1 cellular context compared by ENCODE assay signal in the genomic region with DNA sequence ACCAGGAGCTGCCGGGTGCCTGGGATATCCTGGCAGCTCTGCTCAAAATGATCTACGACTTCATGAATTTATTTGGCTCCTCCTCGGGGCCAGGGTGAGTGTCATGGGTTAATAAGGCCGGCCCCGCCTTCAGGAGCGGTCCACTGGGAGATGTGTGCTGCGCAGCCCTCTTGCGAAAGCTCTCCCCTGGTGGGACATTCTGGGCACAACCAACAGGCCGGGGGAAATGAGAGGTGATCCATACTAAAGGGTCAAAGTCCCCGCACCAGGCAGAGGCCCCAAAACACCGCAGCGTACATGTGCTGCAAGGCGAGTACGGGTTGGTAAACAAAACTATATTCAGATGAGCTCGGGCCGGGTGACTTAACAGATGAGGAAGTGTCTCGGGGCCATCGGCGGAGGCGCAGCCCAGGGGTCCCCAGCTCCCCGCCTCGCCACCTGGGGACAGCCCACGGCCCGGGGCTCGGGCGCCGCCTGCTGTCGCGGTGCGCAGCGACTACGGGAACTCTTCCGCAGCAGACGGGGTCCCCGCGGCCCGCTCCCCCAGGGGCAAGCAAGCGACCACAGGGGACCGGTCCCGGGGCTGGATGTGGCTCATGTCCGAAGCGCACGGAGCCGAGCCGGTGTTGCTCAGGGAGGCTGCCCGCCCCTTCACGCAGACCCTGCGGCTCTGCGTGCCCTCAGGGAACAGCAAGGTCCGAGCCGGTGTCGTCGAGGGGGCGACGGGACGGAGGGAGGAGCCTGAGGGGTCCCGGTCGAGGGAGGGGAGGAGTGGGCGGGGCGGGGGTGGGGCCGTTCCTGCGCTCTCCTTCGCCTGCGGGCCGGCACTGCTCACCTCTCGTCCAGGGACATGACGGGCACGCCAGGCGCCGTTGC.
TF ChIP-seq lines count a peak whose summit lies in the region.

A gene with protein sequence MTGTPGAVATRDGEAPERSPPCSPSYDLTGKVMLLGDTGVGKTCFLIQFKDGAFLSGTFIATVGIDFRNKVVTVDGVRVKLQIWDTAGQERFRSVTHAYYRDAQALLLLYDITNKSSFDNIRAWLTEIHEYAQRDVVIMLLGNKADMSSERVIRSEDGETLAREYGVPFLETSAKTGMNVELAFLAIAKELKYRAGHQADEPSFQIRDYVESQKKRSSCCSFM (plus strand): TSS at position 834 of the 876 bp plus-strand sequence. CDS start 17 bp downstream, at position 851.

TF ChIP-seq in HepG2, 621 proteins besides CTCF, POLR2A, EP300 and RAD21 (continued from another document and continues in another):
- TF ChIP-seq ZNF773 (CRISPR knock-in tag; IDR thresholded peaks at IDR 0.05; ENCODE audit: borderline replicate concordance) = no peak
- TF ChIP-seq XRCC5 (optimal IDR thresholded peaks at IDR 0.05; ENCODE audit: low read length) = peak; percentile 95
- TF ChIP-seq ZNF562 (CRISPR knock-in tag; IDR thresholded peaks at IDR 0.05; ENCODE audit: borderline replicate concordance) = no peak
- TF ChIP-seq, protein P1, sequence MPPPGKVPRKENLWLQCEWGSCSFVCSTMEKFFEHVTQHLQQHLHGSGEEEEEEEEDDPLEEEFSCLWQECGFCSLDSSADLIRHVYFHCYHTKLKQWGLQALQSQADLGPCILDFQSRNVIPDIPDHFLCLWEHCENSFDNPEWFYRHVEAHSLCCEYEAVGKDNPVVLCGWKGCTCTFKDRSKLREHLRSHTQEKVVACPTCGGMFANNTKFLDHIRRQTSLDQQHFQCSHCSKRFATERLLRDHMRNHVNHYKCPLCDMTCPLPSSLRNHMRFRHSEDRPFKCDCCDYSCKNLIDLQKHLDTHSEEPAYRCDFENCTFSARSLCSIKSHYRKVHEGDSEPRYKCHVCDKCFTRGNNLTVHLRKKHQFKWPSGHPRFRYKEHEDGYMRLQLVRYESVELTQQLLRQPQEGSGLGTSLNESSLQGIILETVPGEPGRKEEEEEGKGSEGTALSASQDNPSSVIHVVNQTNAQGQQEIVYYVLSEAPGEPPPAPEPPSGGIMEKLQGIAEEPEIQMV (CRISPR knock-in tag; IDR thresholded peaks at IDR 0.05; ENCODE audit: low read depth) = peak; percentile 87
- TF ChIP-seq, protein P2, sequence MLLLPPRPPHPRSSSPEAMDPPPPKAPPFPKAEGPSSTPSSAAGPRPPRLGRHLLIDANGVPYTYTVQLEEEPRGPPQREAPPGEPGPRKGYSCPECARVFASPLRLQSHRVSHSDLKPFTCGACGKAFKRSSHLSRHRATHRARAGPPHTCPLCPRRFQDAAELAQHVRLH (CRISPR knock-in tag; IDR thresholded peaks at IDR 0.05; ENCODE audit: borderline replicate concordance, low read depth) = peak; percentile 82
- TF ChIP-seq BHLHE40 (IDR thresholded peaks at IDR 0.05; ENCODE audit: low read length) = peak; percentile 92
- TF ChIP-seq REPIN1 (CRISPR knock-in tag; IDR thresholded peaks at IDR 0.05; ENCODE audit: borderline replicate concordance, low read depth) = peak; percentile 99
- TF ChIP-seq RXRA (CRISPR knock-in tag; IDR thresholded peaks at IDR 0.05) = peak; percentile 93
- peak; percentile 31 for TF ChIP-seq KDM5B (CRISPR knock-in tag; IDR thresholded peaks at IDR 0.05; ENCODE audit: borderline replicate concordance)
- TF ChIP-seq, protein P3, sequence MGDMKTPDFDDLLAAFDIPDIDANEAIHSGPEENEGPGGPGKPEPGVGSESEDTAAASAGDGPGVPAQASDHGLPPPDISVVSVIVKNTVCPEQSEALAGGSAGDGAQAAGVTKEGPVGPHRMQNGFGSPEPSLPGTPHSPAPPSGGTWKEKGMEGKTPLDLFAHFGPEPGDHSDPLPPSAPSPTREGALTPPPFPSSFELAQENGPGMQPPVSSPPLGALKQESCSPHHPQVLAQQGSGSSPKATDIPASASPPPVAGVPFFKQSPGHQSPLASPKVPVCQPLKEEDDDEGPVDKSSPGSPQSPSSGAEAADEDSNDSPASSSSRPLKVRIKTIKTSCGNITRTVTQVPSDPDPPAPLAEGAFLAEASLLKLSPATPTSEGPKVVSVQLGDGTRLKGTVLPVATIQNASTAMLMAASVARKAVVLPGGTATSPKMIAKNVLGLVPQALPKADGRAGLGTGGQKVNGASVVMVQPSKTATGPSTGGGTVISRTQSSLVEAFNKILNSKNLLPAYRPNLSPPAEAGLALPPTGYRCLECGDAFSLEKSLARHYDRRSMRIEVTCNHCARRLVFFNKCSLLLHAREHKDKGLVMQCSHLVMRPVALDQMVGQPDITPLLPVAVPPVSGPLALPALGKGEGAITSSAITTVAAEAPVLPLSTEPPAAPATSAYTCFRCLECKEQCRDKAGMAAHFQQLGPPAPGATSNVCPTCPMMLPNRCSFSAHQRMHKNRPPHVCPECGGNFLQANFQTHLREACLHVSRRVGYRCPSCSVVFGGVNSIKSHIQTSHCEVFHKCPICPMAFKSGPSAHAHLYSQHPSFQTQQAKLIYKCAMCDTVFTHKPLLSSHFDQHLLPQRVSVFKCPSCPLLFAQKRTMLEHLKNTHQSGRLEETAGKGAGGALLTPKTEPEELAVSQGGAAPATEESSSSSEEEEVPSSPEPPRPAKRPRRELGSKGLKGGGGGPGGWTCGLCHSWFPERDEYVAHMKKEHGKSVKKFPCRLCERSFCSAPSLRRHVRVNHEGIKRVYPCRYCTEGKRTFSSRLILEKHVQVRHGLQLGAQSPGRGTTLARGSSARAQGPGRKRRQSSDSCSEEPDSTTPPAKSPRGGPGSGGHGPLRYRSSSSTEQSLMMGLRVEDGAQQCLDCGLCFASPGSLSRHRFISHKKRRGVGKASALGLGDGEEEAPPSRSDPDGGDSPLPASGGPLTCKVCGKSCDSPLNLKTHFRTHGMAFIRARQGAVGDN (CRISPR knock-in tag; IDR thresholded peaks at IDR 0.05) = peak; percentile 85
- TF ChIP-seq, protein P4, sequence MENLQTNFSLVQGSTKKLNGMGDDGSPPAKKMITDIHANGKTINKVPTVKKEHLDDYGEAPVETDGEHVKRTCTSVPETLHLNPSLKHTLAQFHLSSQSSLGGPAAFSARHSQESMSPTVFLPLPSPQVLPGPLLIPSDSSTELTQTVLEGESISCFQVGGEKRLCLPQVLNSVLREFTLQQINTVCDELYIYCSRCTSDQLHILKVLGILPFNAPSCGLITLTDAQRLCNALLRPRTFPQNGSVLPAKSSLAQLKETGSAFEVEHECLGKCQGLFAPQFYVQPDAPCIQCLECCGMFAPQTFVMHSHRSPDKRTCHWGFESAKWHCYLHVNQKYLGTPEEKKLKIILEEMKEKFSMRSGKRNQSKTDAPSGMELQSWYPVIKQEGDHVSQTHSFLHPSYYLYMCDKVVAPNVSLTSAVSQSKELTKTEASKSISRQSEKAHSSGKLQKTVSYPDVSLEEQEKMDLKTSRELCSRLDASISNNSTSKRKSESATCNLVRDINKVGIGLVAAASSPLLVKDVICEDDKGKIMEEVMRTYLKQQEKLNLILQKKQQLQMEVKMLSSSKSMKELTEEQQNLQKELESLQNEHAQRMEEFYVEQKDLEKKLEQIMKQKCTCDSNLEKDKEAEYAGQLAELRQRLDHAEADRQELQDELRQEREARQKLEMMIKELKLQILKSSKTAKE (CRISPR knock-in tag; IDR thresholded peaks at IDR 0.05; ENCODE audit: borderline replicate concordance) = no peak
- peak; percentile 75; the same call in 1 of the 2 replicates for TF ChIP-seq FOXC1 (CRISPR knock-in tag; IDR thresholded peaks at IDR 0.05; ENCODE audit: borderline replicate concordance)
- TF ChIP-seq, protein P5, sequence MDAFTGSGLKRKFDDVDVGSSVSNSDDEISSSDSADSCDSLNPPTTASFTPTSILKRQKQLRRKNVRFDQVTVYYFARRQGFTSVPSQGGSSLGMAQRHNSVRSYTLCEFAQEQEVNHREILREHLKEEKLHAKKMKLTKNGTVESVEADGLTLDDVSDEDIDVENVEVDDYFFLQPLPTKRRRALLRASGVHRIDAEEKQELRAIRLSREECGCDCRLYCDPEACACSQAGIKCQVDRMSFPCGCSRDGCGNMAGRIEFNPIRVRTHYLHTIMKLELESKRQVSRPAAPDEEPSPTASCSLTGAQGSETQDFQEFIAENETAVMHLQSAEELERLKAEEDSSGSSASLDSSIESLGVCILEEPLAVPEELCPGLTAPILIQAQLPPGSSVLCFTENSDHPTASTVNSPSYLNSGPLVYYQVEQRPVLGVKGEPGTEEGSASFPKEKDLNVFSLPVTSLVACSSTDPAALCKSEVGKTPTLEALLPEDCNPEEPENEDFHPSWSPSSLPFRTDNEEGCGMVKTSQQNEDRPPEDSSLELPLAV (CRISPR knock-in tag; conservative IDR thresholded peaks at IDR 0.05; ENCODE audit: low read depth) = no peak
- peak; percentile 49; the same call in 1 of the 2 replicates for TF ChIP-seq YEATS2 (CRISPR knock-in tag; IDR thresholded peaks at IDR 0.05; ENCODE audit: borderline replicate concordance)
- peak; percentile 85 for TF ChIP-seq ZNF605 (CRISPR knock-in tag; IDR thresholded peaks at IDR 0.05)
- TF ChIP-seq ZNF331 (CRISPR knock-in tag; IDR thresholded peaks at IDR 0.05) = peak; percentile 92
- TF ChIP-seq, protein P6, sequence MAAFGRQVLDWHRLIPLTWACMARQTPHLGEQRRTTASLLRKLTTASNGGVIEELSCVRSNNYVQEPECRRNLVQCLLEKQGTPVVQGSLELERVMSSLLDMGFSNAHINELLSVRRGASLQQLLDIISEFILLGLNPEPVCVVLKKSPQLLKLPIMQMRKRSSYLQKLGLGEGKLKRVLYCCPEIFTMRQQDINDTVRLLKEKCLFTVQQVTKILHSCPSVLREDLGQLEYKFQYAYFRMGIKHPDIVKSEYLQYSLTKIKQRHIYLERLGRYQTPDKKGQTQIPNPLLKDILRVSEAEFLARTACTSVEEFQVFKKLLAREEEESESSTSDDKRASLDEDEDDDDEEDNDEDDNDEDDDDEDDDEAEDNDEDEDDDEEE (CRISPR knock-in tag; IDR thresholded peaks at IDR 0.05) = peak; percentile 76; the same call in 1 of the 2 replicates
- peak; percentile 78 for TF ChIP-seq ZSCAN21 (CRISPR knock-in tag; IDR thresholded peaks at IDR 0.05; ENCODE audit: borderline replicate concordance)
- 0 out of 2 replicates have a peak, but pooled peaks have one; percentile 21 for TF ChIP-seq ZFAT (CRISPR knock-in tag; conservative IDR thresholded peaks at IDR 0.05)
- peak; percentile 78; the same call in 1 of the 2 replicates for TF ChIP-seq TBX3 (IDR thresholded peaks at IDR 0.05; ENCODE audit: borderline replicate concordance)
- TF ChIP-seq SALL2 (CRISPR knock-in tag; IDR thresholded peaks at IDR 0.05) = peak; percentile 60; the same call in 1 of the 2 replicates
- TF ChIP-seq PCBP1 (IDR thresholded peaks at IDR 0.05; ENCODE audit: borderline replicate concordance, low read depth, low read length) = peak; percentile 66; the same call in 1 of the 2 replicates
- TF ChIP-seq ZNF501 (CRISPR knock-in tag; IDR thresholded peaks at IDR 0.05) = peak; percentile 84
- TF ChIP-seq KLF12 (CRISPR knock-in tag; IDR thresholded peaks at IDR 0.05; ENCODE audit: borderline replicate concordance) = peak; percentile 35; the same call in 1 of the 2 replicates
- TF ChIP-seq, protein P7, sequence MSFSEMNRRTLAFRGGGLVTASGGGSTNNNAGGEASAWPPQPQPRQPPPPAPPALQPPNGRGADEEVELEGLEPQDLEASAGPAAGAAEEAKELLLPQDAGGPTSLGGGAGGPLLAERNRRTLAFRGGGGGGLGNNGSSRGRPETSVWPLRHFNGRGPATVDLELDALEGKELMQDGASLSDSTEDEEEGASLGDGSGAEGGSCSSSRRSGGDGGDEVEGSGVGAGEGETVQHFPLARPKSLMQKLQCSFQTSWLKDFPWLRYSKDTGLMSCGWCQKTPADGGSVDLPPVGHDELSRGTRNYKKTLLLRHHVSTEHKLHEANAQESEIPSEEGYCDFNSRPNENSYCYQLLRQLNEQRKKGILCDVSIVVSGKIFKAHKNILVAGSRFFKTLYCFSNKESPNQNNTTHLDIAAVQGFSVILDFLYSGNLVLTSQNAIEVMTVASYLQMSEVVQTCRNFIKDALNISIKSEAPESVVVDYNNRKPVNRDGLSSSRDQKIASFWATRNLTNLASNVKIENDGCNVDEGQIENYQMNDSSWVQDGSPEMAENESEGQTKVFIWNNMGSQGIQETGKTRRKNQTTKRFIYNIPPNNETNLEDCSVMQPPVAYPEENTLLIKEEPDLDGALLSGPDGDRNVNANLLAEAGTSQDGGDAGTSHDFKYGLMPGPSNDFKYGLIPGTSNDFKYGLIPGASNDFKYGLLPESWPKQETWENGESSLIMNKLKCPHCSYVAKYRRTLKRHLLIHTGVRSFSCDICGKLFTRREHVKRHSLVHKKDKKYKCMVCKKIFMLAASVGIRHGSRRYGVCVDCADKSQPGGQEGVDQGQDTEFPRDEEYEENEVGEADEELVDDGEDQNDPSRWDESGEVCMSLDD (CRISPR knock-in tag; IDR thresholded peaks at IDR 0.05; ENCODE audit: borderline replicate concordance) = peak; percentile 94
- TF ChIP-seq, protein P8, sequence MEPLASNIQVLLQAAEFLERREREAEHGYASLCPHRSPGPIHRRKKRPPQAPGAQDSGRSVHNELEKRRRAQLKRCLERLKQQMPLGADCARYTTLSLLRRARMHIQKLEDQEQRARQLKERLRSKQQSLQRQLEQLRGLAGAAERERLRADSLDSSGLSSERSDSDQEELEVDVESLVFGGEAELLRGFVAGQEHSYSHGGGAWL (CRISPR knock-in tag; IDR thresholded peaks at IDR 0.05) = peak; percentile 33; the same call in 1 of the 2 replicates
- no peak for TF ChIP-seq SOX6 (IDR thresholded peaks at IDR 0.05)
- TF ChIP-seq SOX6 (CRISPR knock-in tag; IDR thresholded peaks at IDR 0.05) = peak; percentile 93
- TF ChIP-seq PHF21A (CRISPR knock-in tag; IDR thresholded peaks at IDR 0.05) = peak; percentile 100
- TF ChIP-seq KDM2A (CRISPR knock-in tag; IDR thresholded peaks at IDR 0.05; ENCODE audit: borderline replicate concordance, low read depth) = peak; percentile 73
- TF ChIP-seq ZBTB20 (CRISPR knock-in tag; IDR thresholded peaks at IDR 0.05; ENCODE audit: borderline replicate concordance, low read depth) = peak; percentile 55
- peak; percentile 63; the same call in 1 of the 2 replicates for TF ChIP-seq ZKSCAN8 (CRISPR knock-in tag; IDR thresholded peaks at IDR 0.05; ENCODE audit: borderline replicate concordance)
- no peak for TF ChIP-seq SP1 (IDR thresholded peaks at IDR 0.05)
- TF ChIP-seq SP1 (CRISPR knock-in tag; IDR thresholded peaks at IDR 0.05) = peak; percentile 69
- no peak; the same call in none of the 2 replicates for TF ChIP-seq ETV6 (CRISPR knock-in tag; conservative IDR thresholded peaks at IDR 0.05)
- no peak; the same call in 1 of the 2 replicates for TF ChIP-seq ZNF747 (CRISPR knock-in tag; IDR thresholded peaks at IDR 0.05; ENCODE audit: borderline replicate concordance)
- TF ChIP-seq, protein P9, sequence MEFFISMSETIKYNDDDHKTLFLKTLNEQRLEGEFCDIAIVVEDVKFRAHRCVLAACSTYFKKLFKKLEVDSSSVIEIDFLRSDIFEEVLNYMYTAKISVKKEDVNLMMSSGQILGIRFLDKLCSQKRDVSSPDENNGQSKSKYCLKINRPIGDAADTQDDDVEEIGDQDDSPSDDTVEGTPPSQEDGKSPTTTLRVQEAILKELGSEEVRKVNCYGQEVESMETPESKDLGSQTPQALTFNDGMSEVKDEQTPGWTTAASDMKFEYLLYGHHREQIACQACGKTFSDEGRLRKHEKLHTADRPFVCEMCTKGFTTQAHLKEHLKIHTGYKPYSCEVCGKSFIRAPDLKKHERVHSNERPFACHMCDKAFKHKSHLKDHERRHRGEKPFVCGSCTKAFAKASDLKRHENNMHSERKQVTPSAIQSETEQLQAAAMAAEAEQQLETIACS (CRISPR knock-in tag; IDR thresholded peaks at IDR 0.05) = no peak
- TF ChIP-seq, protein P10, sequence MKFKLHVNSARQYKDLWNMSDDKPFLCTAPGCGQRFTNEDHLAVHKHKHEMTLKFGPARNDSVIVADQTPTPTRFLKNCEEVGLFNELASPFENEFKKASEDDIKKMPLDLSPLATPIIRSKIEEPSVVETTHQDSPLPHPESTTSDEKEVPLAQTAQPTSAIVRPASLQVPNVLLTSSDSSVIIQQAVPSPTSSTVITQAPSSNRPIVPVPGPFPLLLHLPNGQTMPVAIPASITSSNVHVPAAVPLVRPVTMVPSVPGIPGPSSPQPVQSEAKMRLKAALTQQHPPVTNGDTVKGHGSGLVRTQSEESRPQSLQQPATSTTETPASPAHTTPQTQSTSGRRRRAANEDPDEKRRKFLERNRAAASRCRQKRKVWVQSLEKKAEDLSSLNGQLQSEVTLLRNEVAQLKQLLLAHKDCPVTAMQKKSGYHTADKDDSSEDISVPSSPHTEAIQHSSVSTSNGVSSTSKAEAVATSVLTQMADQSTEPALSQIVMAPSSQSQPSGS (CRISPR knock-in tag; IDR thresholded peaks at IDR 0.05) = peak; percentile 89
